ENCODE assay signal across 18 cellular contexts in the genomic region with DNA sequence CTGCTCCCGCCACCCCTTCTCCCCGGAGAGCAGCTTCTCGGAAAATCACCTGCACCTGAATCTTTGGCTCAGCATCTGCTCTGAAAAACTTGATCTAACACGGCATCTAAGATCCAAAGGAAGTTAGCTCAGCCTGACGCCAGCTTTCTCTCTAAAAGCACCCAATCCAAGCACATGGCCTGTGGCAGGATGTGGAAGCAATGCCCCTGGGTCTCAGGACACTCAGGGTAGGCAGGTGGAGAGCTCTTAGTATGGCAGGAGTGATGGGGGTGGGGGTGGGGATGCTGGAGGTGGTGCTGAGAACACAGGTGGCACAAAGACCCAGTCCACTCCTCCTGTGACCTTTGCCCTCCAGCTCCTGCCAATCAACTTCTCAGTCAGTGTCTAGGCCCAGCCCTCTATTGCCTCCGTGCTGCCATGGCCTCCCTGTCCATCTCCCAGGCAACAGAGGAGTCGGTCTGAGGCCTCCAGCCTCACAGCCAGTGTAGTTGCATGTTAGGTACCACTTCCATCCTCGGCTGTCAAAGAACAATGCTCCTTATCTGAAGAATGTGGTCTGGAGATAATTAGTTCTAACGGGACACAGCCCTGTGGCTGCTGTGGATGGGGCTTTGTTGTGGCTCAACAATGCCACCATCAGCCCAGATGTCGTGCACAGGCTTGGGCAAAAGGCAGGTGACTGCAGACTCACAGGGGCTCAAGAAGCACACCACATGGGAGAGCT.
A peak's percentile ranks its signal among the peaks of the same experiment; 100 is the strongest.
DNase-seq lines count a peak whose midpoint lies in the region; ATAC-seq, FAIRE-seq and TF ChIP-seq lines count a peak whose summit lies in the region.
"Had no signal": no experiment of that assay in that cellular context is flagged by ENCODE, and none has a peak within 500 bp of the region (broad histone marks: within the 10 kb centered on the region; RNA-seq: fewer than 3 reads in every experiment).

No MANE protein-coding gene starts in this region.

- H4K5ac ChIP-seq in H9 (ENCODE audit: insufficient read length, low read depth, low read length), result no peak overlapping the region

- no peaks in the 10 kb centered on the region for H3K36me3 Mint-ChIP-seq in activated CD8-positive, alpha-beta T cell treated with anti-CD3 and anti-CD28 coated beads, Interleukin-2, amount 10 ng/mL, durations not matched to agents 7 days and 5 days (ENCODE audit: low read depth)
- H3K36me3 Mint-ChIP-seq in activated CD8-positive, alpha-beta T cell treated with anti-CD3 and anti-CD28 coated beads for 36 hours (ENCODE audit: low read depth), result peaks cover 1% of the 10 kb centered on the region
- H3K36me3 Mint-ChIP-seq in H9 (ENCODE audit: insufficient read depth in 1 of 3, low read depth in 3 of 3), result peaks cover 11 to 33% (median 11%) of the 10 kb centered on the region in 3 experiments
- H3K36me3 Mint-ChIP-seq in neural crest cell (ENCODE audit: low read depth), result no peaks in the 10 kb centered on the region

- no peak overlapping the region for H3K27ac Mint-ChIP-seq in activated CD8-positive, alpha-beta T cell treated with anti-CD3 and anti-CD28 coated beads, Interleukin-2, amount 10 ng/mL, durations not matched to agents 7 days and 5 days
- no peak overlapping the region for H3K27ac Mint-ChIP-seq in activated CD8-positive, alpha-beta T cell treated with anti-CD3 and anti-CD28 coated beads for 36 hours
- H3K27ac Mint-ChIP-seq in H9, result no peak overlapping the region
- peak overlapping the region; percentile 79 for H3K27ac Mint-ChIP-seq in neural crest cell (ENCODE audit: unreplicated experiment)
- H3K27ac Mint-ChIP-seq: activated T-helper 2 cell treated with anti-CD3 and anti-CD28 coated beads, Interferon-gamma antibody, Interleukin-2, Interleukin-4, amounts not matched to agents 10 μg/mL and 5 μg/mL and 100 μg/mL, durations not matched to agents 14 hours and 24 hours and 36 hours; T-helper 1 cell treated with Interleukin-12 subunit alpha and Interleukin-12 subunit beta and Interleukin-4 antibody, amounts not matched to agents 30 μg/mL and 1 μg/mL, for 36 hours had no signal

- RAD21 ChIA-PET in GM12878 (lab: Charles Lee; ENCODE audit: unreplicated experiment), result no interaction called here

- peaks cover 3% of the 10 kb centered on the region; the same call in 1 of the 2 replicates for H3K4me1 ChIP-seq in H9 (ENCODE audit: insufficient read depth, low read length)
- H3K4me1 ChIP-seq in GM12878 (ENCODE audit: control insufficient read depth, insufficient read depth, low read length), result peaks cover 3% of the 10 kb centered on the region
- H3K4me1 ChIP-seq in spleen, result peaks cover 4 to 22% (median 18%) of the 10 kb centered on the region in 6 donors
- H3K4me1 ChIP-seq: stomach had no signal

- FAIRE-seq in GM12878 (lab: Jason Lieb, UNC), result no peak
- FAIRE-seq: small intestine had no signal

- WGBS in H9 (ENCODE audit: extremely low coverage, insufficient read length, low lambda C conversion rate), result no CpG with 5 or more reads among the region's 10 CpGs
- 37% methylated on average over 10 of the region's 10 CpGs for WGBS in GM12878 (ENCODE audit: insufficient coverage, insufficient replicate concordance, low lambda C conversion rate, missing lambda C conversion rate)
- 63 to 70% (median 65%) methylated on average over 8 to 10 of the region's 10 CpGs for WGBS in spleen, 5 donors

- CTCF ChIA-PET in activated CD8-positive, alpha-beta T cell treated with anti-CD3 and anti-CD28 coated beads, Interleukin-2, amount 10 ng/mL, durations not matched to agents 7 days and 5 days (lab: Charles Lee), result no interaction called here
- CTCF ChIA-PET in activated CD8-positive, alpha-beta T cell treated with anti-CD3 and anti-CD28 coated beads for 36 hours (lab: Charles Lee), result interaction anchor here (0.6 to 1.6 kb wide), 3 partner anchors 10 to 1851 kb away, joined by 3 read pairs; no protein-coding TSS in a partner anchor
- CTCF ChIA-PET in GM12878 (lab: Yijun Ruan, JAX), result no interaction called here

- no peak for TF ChIP-seq CTCF in activated CD8-positive, alpha-beta T cell treated with anti-CD3 and anti-CD28 coated beads for 36 hours (IDR thresholded peaks at IDR 0.05)
- no peak for TF ChIP-seq CTCF in H9 (conservative IDR thresholded peaks at IDR 0.05)
- no peak for TF ChIP-seq CTCF in GM12878 (IDR thresholded peaks at IDR 0.05 in 2 of 3, conservative IDR thresholded peaks at IDR 0.05 in 1 of 3; ENCODE audit: control insufficient read depth in 2 of 3, extremely low read depth in 1 of 3, insufficient read depth in 1 of 3, low read depth in 3 of 3, low read length in 3 of 3)
- TF ChIP-seq CTCF in neural crest cell (conservative IDR thresholded peaks at IDR 0.05), result no peak
- no peak for TF ChIP-seq CTCF in spleen (IDR thresholded peaks at IDR 0.05 in 8 of 11, conservative IDR thresholded peaks at IDR 0.05 in 3 of 11)
- no peak for TF ChIP-seq CTCF in coronary artery (IDR thresholded peaks at IDR 0.05)

- no peaks in the 10 kb centered on the region for H3K23me2 ChIP-seq in H9 (ENCODE audit: insufficient read length, low read depth, low read length, poor library complexity, severe bottlenecking)

- H2BK12ac ChIP-seq in H9 (ENCODE audit: insufficient read length, low read depth, low read length), result no peak overlapping the region

- no peak overlapping the region for H3K4ac ChIP-seq in H9 (ENCODE audit: low read depth, low read length)

- H3K9ac ChIP-seq in H9 (ENCODE audit: extremely low read depth, insufficient read length, low read length) (no peak overlapping the region), GM12878 (ENCODE audit: control insufficient read depth, insufficient read depth, low read length) (no peak overlapping the region)

- POLR2A ChIA-PET in activated CD8-positive, alpha-beta T cell treated with anti-CD3 and anti-CD28 coated beads, Interleukin-2, amount 10 ng/mL, durations not matched to agents 7 days and 5 days (lab: Charles Lee), result no interaction called here
- POLR2A ChIA-PET in activated CD8-positive, alpha-beta T cell treated with anti-CD3 and anti-CD28 coated beads for 36 hours (lab: Charles Lee), result interaction anchor here (0.6 to 0.7 kb wide), 2 partner anchors 19 to 406 kb away, joined by 3 to 4 read pairs; no protein-coding TSS in a partner anchor
- POLR2A ChIA-PET in GM12878 (lab: Charles Lee), result no interaction called here

- TF ChIP-seq RAD21 in GM12878 (IDR thresholded peaks at IDR 0.05; ENCODE audit: insufficient read depth, low read depth, low read length), result no peak

- no peak for DNase-seq in activated CD8-positive, alpha-beta T cell treated with anti-CD3 and anti-CD28 coated beads, Interleukin-2, amount 10 ng/mL, durations not matched to agents 7 days and 5 days
- DNase-seq in activated CD8-positive, alpha-beta T cell treated with anti-CD3 and anti-CD28 coated beads for 36 hours, result no peak
- DNase-seq in H9 (peak; percentile 29), GM12878 (ENCODE audit: low read depth, low spot score) (no peak), neural crest cell (ENCODE audit: low read depth, low spot score) (no peak), spleen (no peak), coronary artery (ENCODE audit: low spot score) (no peak)
- DNase-seq: activated CD4-positive, alpha-beta T cell treated with anti-CD3 and anti-CD28 coated beads for 48 hours; foreskin fibroblast; IMR-90; NCI-H1092 treated with DMSO at 0.1 percent for 48 hours; NCI-H226; occipital lobe; small intestine; stomach had no signal

- H2AK5ac ChIP-seq in H9 (ENCODE audit: insufficient read length, low read length), result no peak overlapping the region

- SMC1A ChIA-PET in GM12878 (lab: Charles Lee; ENCODE audit: uncharacterized antibody, unreplicated experiment), result no interaction called here

- H2BK120ac ChIP-seq in H9 (ENCODE audit: low read depth, low read length, poor library complexity, severe bottlenecking), result no peak overlapping the region

- H3K56ac ChIP-seq in H9 (ENCODE audit: insufficient read length, low read depth, low read length), result no peak overlapping the region

- no peaks in the 10 kb centered on the region for H3K27me3 Mint-ChIP-seq in activated CD8-positive, alpha-beta T cell treated with anti-CD3 and anti-CD28 coated beads, Interleukin-2, amount 10 ng/mL, durations not matched to agents 7 days and 5 days (ENCODE audit: low read depth)
- no peaks in the 10 kb centered on the region for H3K27me3 Mint-ChIP-seq in activated CD8-positive, alpha-beta T cell treated with anti-CD3 and anti-CD28 coated beads for 36 hours
- peaks cover 6% of the 10 kb centered on the region; the same call in 1 of the 2 replicates for H3K27me3 Mint-ChIP-seq in H9 (ENCODE audit: low read depth)
- peaks cover 2% of the 10 kb centered on the region for H3K27me3 Mint-ChIP-seq in neural crest cell (ENCODE audit: low read depth)

- no peaks in the 10 kb centered on the region for H4K20me1 ChIP-seq in H9 (ENCODE audit: control insufficient read depth, insufficient read depth, insufficient read length)
- H4K20me1 ChIP-seq in GM12878 (ENCODE audit: control insufficient read depth, insufficient read depth), result no peaks in the 10 kb centered on the region

- in situ Hi-C loops in GM12878 (cut with MboI), result no loop called here

- no peaks in the 10 kb centered on the region for H3K9me3 ChIP-seq in H9 (ENCODE audit: control insufficient read depth, low read depth, low read length)
- no peaks in the 10 kb centered on the region; the same call in 2 of the 3 replicates for H3K9me3 ChIP-seq in GM12878 (replicated peaks; ENCODE audit: control insufficient read depth, insufficient read depth, low read length)
- H3K9me3 ChIP-seq in spleen, result peaks cover 0 to 34% (median 26%) of the 10 kb centered on the region in 8 donors

- H2AFZ ChIP-seq in H9 (ENCODE audit: low read length) (no peak overlapping the region), GM12878 (ENCODE audit: control insufficient read depth, low read depth, low read length) (no peak overlapping the region)

- no peaks in the 10 kb centered on the region for H3K79me1 ChIP-seq in H9 (ENCODE audit: insufficient read depth, low read depth, low read length, poor library complexity, severe bottlenecking)

- H4K8ac ChIP-seq in H9 (replicated peaks; ENCODE audit: insufficient read length, low read depth, low read length), result no peak overlapping the region

- H3K4me3 ChIP-seq in GM12878 (no peak overlapping the region), spleen (no peak overlapping the region), coronary artery (no peak overlapping the region)
- H3K4me3 ChIP-seq: stomach had no signal

- no peak overlapping the region for H2BK20ac ChIP-seq in H9 (ENCODE audit: low read depth, low read length, poor library complexity, severe bottlenecking)

- H3K14ac ChIP-seq in H9 (ENCODE audit: insufficient read depth, low read length), result no peak overlapping the region

- intact Hi-C loops in activated CD8-positive, alpha-beta T cell treated with anti-CD3 and anti-CD28 coated beads for 36 hours (cut with micrococcal nuclease), result no loop called here
- intact Hi-C loops in GM12878 (cut with micrococcal nuclease; ENCODE audit: unreplicated experiment), result no loop called here
- intact Hi-C loops in spleen (cut with DNase I; ENCODE audit: low total_unique reads), result no loop called here

- H3K4me2 ChIP-seq in H9 (ENCODE audit: insufficient read depth, insufficient read length, low read length) (no peak overlapping the region), GM12878 (ENCODE audit: control insufficient read depth, insufficient read depth) (no peak overlapping the region)

- no TSS peak for BruUV-seq in GM12878 (replicated peaks; lab: Mats Ljungman, UMichigan)

- no peak for TF ChIP-seq EP300 in GM12878 (IDR thresholded peaks at IDR 0.05; ENCODE audit: borderline replicate concordance in 1 of 2, control insufficient read depth in 1 of 2, low read depth in 2 of 2, low read length in 2 of 2)

- H3K23ac ChIP-seq in H9 (ENCODE audit: insufficient read length, low read depth, low read length), result no peak overlapping the region

- H3T11ph ChIP-seq in H9 (ENCODE audit: low read length), result no peak overlapping the region

- H3K4me1 Mint-ChIP-seq in activated CD8-positive, alpha-beta T cell treated with anti-CD3 and anti-CD28 coated beads, Interleukin-2, amount 10 ng/mL, durations not matched to agents 7 days and 5 days (ENCODE audit: low read depth), result peaks cover 27% of the 10 kb centered on the region
- peaks cover 28% of the 10 kb centered on the region for H3K4me1 Mint-ChIP-seq in activated CD8-positive, alpha-beta T cell treated with anti-CD3 and anti-CD28 coated beads for 36 hours (ENCODE audit: low read depth)
- H3K4me1 Mint-ChIP-seq in H9 (peaks cover 35 to 48% of the 10 kb centered on the region in 2 experiments), neural crest cell (peaks cover 12% of the 10 kb centered on the region)

- TF ChIP-seq POLR2A in GM12878 (IDR thresholded peaks at IDR 0.05; ENCODE audit: low read depth, low read length) (no peak), spleen (IDR thresholded peaks at IDR 0.05) (no peak)

- H3K79me2 ChIP-seq in H9 (ENCODE audit: insufficient read depth, low read length) (no peaks in the 10 kb centered on the region), GM12878 (ENCODE audit: control insufficient read depth, insufficient read depth, low read length) (no peaks in the 10 kb centered on the region)

- no peak overlapping the region for H4K91ac ChIP-seq in H9 (ENCODE audit: insufficient read length, low read depth, low read length)

- H3K27ac ChIP-seq in H9 (ENCODE audit: insufficient read length, low read depth, low read length) (no peak overlapping the region), GM12878 (ENCODE audit: control insufficient read depth, insufficient read depth) (no peak overlapping the region), spleen (no peak overlapping the region), coronary artery (no peak overlapping the region)
- H3K27ac ChIP-seq: stomach had no signal

- H3K9me3 Mint-ChIP-seq in activated CD8-positive, alpha-beta T cell treated with anti-CD3 and anti-CD28 coated beads, Interleukin-2, amount 10 ng/mL, durations not matched to agents 7 days and 5 days (ENCODE audit: insufficient read depth), result peaks cover 9% of the 10 kb centered on the region
- H3K9me3 Mint-ChIP-seq in activated CD8-positive, alpha-beta T cell treated with anti-CD3 and anti-CD28 coated beads for 36 hours, result peaks cover 8% of the 10 kb centered on the region
- peaks cover 24 to 34% of the 10 kb centered on the region in 2 experiments for H3K9me3 Mint-ChIP-seq in H9
- H3K9me3 Mint-ChIP-seq in neural crest cell, result peaks cover 6% of the 10 kb centered on the region

- H2BK5ac ChIP-seq in H9 (ENCODE audit: insufficient read length, low read length), result no peak overlapping the region

- H3K18ac ChIP-seq in H9 (ENCODE audit: insufficient read length, low read depth, low read length), result no peak overlapping the region

- H3K27me3 ChIP-seq in H9 (ENCODE audit: insufficient read depth, low read length) (no peaks in the 10 kb centered on the region), GM12878 (replicated peaks in 1 of 2; ENCODE audit: control insufficient read depth in 2 of 2, insufficient read depth in 2 of 2, low read length in 1 of 2) (no peaks in the 10 kb centered on the region), spleen (replicated peaks in 1 of 7) (peaks cover 0 to 12% (median 0%) of the 10 kb centered on the region in 7 donors)

- peak; percentile 49 for ATAC-seq in activated CD8-positive, alpha-beta T cell treated with anti-CD3 and anti-CD28 coated beads, Interleukin-2, amount 10 ng/mL, durations not matched to agents 7 days and 5 days
- ATAC-seq in activated CD8-positive, alpha-beta T cell treated with anti-CD3 and anti-CD28 coated beads for 36 hours, result no peak
- peak; percentile 27; the same call in 2 of the 3 replicates for ATAC-seq in GM12878
- ATAC-seq in GM21367 (IDR thresholded peaks at IDR 0.05; ENCODE audit: unreplicated experiment), result no peak

- no peak overlapping the region for H2BK15ac ChIP-seq in H9 (ENCODE audit: low read depth, low read length)

- H3K36me3 ChIP-seq in GM12878 (ENCODE audit: control insufficient read depth in 2 of 2, insufficient read depth in 2 of 2, low read length in 1 of 2), result no peaks in the 10 kb centered on the region
- no peaks in the 10 kb centered on the region for H3K36me3 ChIP-seq in spleen
- H3K36me3 ChIP-seq: stomach had no signal

- H3K4me3 Mint-ChIP-seq in activated CD8-positive, alpha-beta T cell treated with anti-CD3 and anti-CD28 coated beads, Interleukin-2, amount 10 ng/mL, durations not matched to agents 7 days and 5 days, result no peak overlapping the region
- H3K4me3 Mint-ChIP-seq in activated CD8-positive, alpha-beta T cell treated with anti-CD3 and anti-CD28 coated beads for 36 hours, result no peak overlapping the region
- H3K4me3 Mint-ChIP-seq in H9, result no peak overlapping the region
- no peak overlapping the region for H3K4me3 Mint-ChIP-seq in neural crest cell
- H3K4me3 Mint-ChIP-seq: T-helper 1 cell treated with Interleukin-12 subunit alpha and Interleukin-12 subunit beta and Interleukin-4 antibody, amounts not matched to agents 30 μg/mL and 1 μg/mL, for 36 hours had no signal

Comparison
In these comparisons a context has a peak if more than half of its experiments do, and no peak if none do; other contexts are left out.
1. ATAC-seq: peak in activated CD8-positive, alpha-beta T cell treated with anti-CD3 and anti-CD28 coated beads, Interleukin-2, amount 10 ng/mL, durations not matched to agents 7 days and 5 days (single experiment) and GM12878 (single experiment); none in activated CD8-positive, alpha-beta T cell treated with anti-CD3 and anti-CD28 coated beads for 36 hours (single experiment) and GM21367 (single experiment).